1 cellular context compared by ENCODE assay signal in the genomic region with DNA sequence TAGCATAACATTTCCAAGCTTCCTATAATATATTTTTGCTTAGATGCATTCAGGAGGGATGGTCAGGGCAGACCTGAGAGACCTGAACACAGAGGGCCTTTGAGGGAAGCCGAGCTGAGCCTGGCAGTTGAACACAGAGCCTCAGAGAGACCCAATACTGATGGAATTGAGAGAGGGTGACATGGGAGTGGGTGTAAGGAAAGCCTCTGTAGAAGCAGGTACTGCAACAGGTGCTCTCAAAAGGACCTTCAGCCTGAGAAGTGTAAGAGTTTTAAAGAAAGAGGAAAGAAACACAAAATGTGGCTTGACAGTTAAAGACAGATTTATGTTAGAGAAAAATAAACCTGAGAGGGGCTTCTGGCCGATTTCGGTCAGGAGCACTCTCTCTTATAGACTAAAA.
A peak's percentile ranks its signal among the peaks of the same experiment; 100 is the strongest.
TF ChIP-seq lines count a peak whose summit lies in the region.

No MANE protein-coding gene starts in this region.

TF ChIP-seq in HEK293, 187 proteins besides CTCF, POLR2A, EP300 and RAD21 (continued from another document):
- TF ChIP-seq, protein P1, sequence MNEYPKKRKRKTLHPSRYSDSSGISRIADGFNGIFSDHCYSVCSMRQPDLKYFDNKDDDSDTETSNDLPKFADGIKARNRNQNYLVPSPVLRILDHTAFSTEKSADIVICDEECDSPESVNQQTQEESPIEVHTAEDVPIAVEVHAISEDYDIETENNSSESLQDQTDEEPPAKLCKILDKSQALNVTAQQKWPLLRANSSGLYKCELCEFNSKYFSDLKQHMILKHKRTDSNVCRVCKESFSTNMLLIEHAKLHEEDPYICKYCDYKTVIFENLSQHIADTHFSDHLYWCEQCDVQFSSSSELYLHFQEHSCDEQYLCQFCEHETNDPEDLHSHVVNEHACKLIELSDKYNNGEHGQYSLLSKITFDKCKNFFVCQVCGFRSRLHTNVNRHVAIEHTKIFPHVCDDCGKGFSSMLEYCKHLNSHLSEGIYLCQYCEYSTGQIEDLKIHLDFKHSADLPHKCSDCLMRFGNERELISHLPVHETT (tag by site-specific recombination; IDR thresholded peaks at IDR 0.05): no peak
- TF ChIP-seq ZBTB20 (tag by site-specific recombination; IDR thresholded peaks at IDR 0.05) (no peak), ZNF747 (tag by site-specific recombination; IDR thresholded peaks at IDR 0.05) (no peak), ZBTB7A (tag by site-specific recombination; IDR thresholded peaks at IDR 0.05; ENCODE audit: low read depth) (no peak), ZFHX2 (tag by site-specific recombination; conservative IDR thresholded peaks at IDR 0.05) (no peak), FEZF1 (tag by site-specific recombination; IDR thresholded peaks at IDR 0.05) (no peak), SETDB1 (IDR thresholded peaks at IDR 0.05; ENCODE audit: insufficient read length, low read length) (peak; percentile 28), ZNF19 (tag by site-specific recombination; IDR thresholded peaks at IDR 0.05; ENCODE audit: low read depth) (no peak), EGR2 (tag by site-specific recombination; IDR thresholded peaks at IDR 0.05; ENCODE audit: low read depth) (no peak), GFI1B (tag by site-specific recombination; IDR thresholded peaks at IDR 0.05) (no peak), ZNF394 (tag by site-specific recombination; IDR thresholded peaks at IDR 0.05; ENCODE audit: borderline replicate concordance) (no peak), ZNF239 (tag by site-specific recombination; IDR thresholded peaks at IDR 0.05) (no peak), BCL11B (tag by site-specific recombination; IDR thresholded peaks at IDR 0.05; ENCODE audit: low read depth) (no peak)
- TF ChIP-seq, protein P2, sequence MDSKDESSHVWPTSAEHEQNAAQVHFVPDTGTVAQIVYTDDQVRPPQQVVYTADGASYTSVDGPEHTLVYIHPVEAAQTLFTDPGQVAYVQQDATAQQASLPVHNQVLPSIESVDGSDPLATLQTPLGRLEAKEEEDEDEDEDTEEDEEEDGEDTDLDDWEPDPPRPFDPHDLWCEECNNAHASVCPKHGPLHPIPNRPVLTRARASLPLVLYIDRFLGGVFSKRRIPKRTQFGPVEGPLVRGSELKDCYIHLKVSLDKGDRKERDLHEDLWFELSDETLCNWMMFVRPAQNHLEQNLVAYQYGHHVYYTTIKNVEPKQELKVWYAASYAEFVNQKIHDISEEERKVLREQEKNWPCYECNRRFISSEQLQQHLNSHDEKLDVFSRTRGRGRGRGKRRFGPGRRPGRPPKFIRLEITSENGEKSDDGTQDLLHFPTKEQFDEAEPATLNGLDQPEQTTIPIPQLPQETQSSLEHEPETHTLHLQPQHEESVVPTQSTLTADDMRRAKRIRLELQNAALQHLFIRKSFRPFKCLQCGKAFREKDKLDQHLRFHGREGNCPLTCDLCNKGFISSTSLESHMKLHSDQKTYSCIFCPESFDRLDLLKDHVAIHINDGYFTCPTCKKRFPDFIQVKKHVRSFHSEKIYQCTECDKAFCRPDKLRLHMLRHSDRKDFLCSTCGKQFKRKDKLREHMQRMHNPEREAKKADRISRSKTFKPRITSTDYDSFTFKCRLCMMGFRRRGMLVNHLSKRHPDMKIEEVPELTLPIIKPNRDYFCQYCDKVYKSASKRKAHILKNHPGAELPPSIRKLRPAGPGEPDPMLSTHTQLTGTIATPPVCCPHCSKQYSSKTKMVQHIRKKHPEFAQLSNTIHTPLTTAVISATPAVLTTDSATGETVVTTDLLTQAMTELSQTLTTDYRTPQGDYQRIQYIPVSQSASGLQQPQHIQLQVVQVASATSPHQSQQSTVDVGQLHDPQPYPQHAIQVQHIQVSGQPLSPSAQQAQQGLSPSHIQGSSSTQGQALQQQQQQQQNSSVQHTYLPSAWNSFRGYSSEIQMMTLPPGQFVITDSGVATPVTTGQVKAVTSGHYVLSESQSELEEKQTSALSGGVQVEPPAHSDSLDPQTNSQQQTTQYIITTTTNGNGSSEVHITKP (tag by site-specific recombination; IDR thresholded peaks at IDR 0.05): no peak
- TF ChIP-seq, protein P3, sequence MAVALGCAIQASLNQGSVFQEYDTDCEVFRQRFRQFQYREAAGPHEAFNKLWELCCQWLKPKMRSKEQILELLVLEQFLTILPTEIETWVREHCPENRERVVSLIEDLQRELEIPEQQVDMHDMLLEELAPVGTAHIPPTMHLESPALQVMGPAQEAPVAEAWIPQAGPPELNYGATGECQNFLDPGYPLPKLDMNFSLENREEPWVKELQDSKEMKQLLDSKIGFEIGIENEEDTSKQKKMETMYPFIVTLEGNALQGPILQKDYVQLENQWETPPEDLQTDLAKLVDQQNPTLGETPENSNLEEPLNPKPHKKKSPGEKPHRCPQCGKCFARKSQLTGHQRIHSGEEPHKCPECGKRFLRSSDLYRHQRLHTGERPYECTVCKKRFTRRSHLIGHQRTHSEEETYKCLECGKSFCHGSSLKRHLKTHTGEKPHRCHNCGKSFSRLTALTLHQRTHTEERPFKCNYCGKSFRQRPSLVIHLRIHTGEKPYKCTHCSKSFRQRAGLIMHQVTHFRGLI (tag by site-specific recombination; IDR thresholded peaks at IDR 0.05): no peak
- TF ChIP-seq, protein P4, sequence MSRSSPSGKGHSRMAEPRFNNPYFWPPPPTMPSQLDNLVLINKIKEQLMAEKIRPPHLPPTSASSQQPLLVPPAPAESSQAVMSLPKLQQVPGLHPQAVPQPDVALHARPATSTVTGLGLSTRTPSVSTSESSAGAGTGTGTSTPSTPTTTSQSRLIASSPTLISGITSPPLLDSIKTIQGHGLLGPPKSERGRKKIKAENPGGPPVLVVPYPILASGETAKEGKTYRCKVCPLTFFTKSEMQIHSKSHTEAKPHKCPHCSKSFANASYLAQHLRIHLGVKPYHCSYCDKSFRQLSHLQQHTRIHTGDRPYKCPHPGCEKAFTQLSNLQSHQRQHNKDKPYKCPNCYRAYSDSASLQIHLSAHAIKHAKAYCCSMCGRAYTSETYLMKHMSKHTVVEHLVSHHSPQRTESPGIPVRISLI (tag by site-specific recombination; IDR thresholded peaks at IDR 0.05): no peak
